ENCODE assay signal across 8 cellular contexts in genomic region chr10:103451091-103451801, GRCh38. TPM values are rescaled to one million over a fixed set of nuclear protein-coding genes. Genes with fewer than 3 reads are reported as not detected.
A peak's percentile ranks its signal among the peaks of the same experiment; 100 is the strongest.
DNase-seq lines count a peak whose midpoint lies in the region; ATAC-seq and TF ChIP-seq lines count a peak whose summit lies in the region.

No MANE protein-coding gene starts in this region.

- H3K27me3 ChIP-seq in ascending aorta: no peaks in the 10 kb centered on the region

- no peaks in the 10 kb centered on the region for H3K9me3 Mint-ChIP-seq in immature natural killer cell

- H3K4me3 ChIP-seq in ascending aorta: peak overlapping the region; percentile 75 to 76

- H3K36me3 ChIP-seq in ascending aorta: peaks cover 26 to 34% of the 10 kb centered on the region in 2 donors

- DNase-seq in activated gamma-delta T cell treated with Interleukin-2 at 50 U/mL for 16 hours: peak; percentile 53
- DNase-seq in activated gamma-delta T cell (lab: John Stamatoyannopoulos, UW): no peak
- peak in 1 of 2 donors; percentile 84 for DNase-seq in ascending aorta (ENCODE audit: low spot score in 2 of 2)
- peak; percentile 41 to 56 (median 51) for DNase-seq in immature natural killer cell
- DNase-seq in stimulated activated CD4-positive, alpha-beta T cell treated with anti-CD3 and anti-CD28 coated beads, Interleukin-2, amount 100 ng/mL, for 24 hours: peak; percentile 40 to 53
- no peak for DNase-seq in effector CD8-positive, alpha-beta T cell (lab: John Stamatoyannopoulos, UW)
- DNase-seq in KG1 (lab: John Stamatoyannopoulos, UW): no peak

- peaks cover 51 to 65% of the 10 kb centered on the region in 2 donors for H3K4me1 Mint-ChIP-seq in immature natural killer cell

- H3K4me3 Mint-ChIP-seq in immature natural killer cell: peak overlapping the region; percentile 94 to 99 (median 97)

- peaks cover 8 to 34% (median 22%) of the 10 kb centered on the region in 3 donors for H3K36me3 Mint-ChIP-seq in immature natural killer cell

- peaks cover 33 to 46% of the 10 kb centered on the region in 2 donors for H3K4me1 ChIP-seq in ascending aorta

- peaks cover 0 to 6% (median 2%) of the 10 kb centered on the region in 3 donors for H3K27me3 Mint-ChIP-seq in immature natural killer cell (ENCODE audit: low read depth in 3 of 3)

- H3K27ac Mint-ChIP-seq in immature natural killer cell: peak overlapping the region; percentile 80 to 96 (median 92)

- no peaks in the 10 kb centered on the region for H3K9me3 ChIP-seq in ascending aorta

- TF ChIP-seq CTCF in ascending aorta (IDR thresholded peaks at IDR 0.05): no peak

- intact Hi-C loops in ascending aorta (cut with DNase I): no loop called here

- peak overlapping the region; percentile 90 to 95 for H3K27ac ChIP-seq in ascending aorta

- ATAC-seq in SK-N-SH treated with all-trans-retinoic acid at 6 μM for 48 hours: peak; percentile 12

TF ChIP-seq in SK-N-SH treated with all-trans-retinoic acid at 6 μM for 48 hours, 23 proteins besides CTCF, POLR2A, EP300 and RAD21:
- TF ChIP-seq BACH2 (CRISPR knock-in tag; IDR thresholded peaks at IDR 0.05; ENCODE audit: borderline replicate concordance) (no peak), PATZ1 (CRISPR knock-in tag; IDR thresholded peaks at IDR 0.05; ENCODE audit: borderline replicate concordance) (no peak), PPARA (CRISPR knock-in tag; IDR thresholded peaks at IDR 0.05; ENCODE audit: borderline replicate concordance) (no peak), ZFP3 (CRISPR knock-in tag; IDR thresholded peaks at IDR 0.05) (no peak), ARNTL (CRISPR knock-in tag; IDR thresholded peaks at IDR 0.05; ENCODE audit: borderline replicate concordance, low read depth) (no peak), ZC3H10 (CRISPR knock-in tag; IDR thresholded peaks at IDR 0.05) (no peak), ESRRG (CRISPR knock-in tag; IDR thresholded peaks at IDR 0.05) (no peak), ZNF8 (CRISPR knock-in tag; IDR thresholded peaks at IDR 0.05) (no peak), ZFP30 (CRISPR knock-in tag; IDR thresholded peaks at IDR 0.05) (no peak), ZNF70 (CRISPR knock-in tag; IDR thresholded peaks at IDR 0.05) (no peak), ISL1 (CRISPR knock-in tag; IDR thresholded peaks at IDR 0.05) (no peak), POU6F1 (CRISPR knock-in tag; IDR thresholded peaks at IDR 0.05; ENCODE audit: borderline replicate concordance, low read depth) (no peak), CSRNP3 (CRISPR knock-in tag; IDR thresholded peaks at IDR 0.05) (no peak), RARB (CRISPR knock-in tag; IDR thresholded peaks at IDR 0.05) (no peak), CREB5 (CRISPR knock-in tag; IDR thresholded peaks at IDR 0.05; ENCODE audit: low read depth) (no peak), ZNF565 (CRISPR knock-in tag; conservative IDR thresholded peaks at IDR 0.05; ENCODE audit: low read depth) (no peak), GLIS3 (CRISPR knock-in tag; IDR thresholded peaks at IDR 0.05) (no peak), TOX (CRISPR knock-in tag; IDR thresholded peaks at IDR 0.05; ENCODE audit: borderline replicate concordance) (no peak), OSR1 (CRISPR knock-in tag; IDR thresholded peaks at IDR 0.05) (no peak), CSDC2 (CRISPR knock-in tag; IDR thresholded peaks at IDR 0.05) (no peak)

RNA-seq across cellular contexts. Expression of gene CALHM2, which starts 0.9 kb away (rescaled TPM):
- total RNA-seq in ascending aorta: 124 TPM
- polyA plus RNA-seq in immature natural killer cell: 100 to 1,000 TPM in 1 of 3 donors, 10 to 100 TPM in 2; 43.3 to 125 (median 72.6) TPM

RNA-seq across cellular contexts. Expression of gene CALHM1, which starts 7.5 kb away (rescaled TPM):
- not detected for total RNA-seq in ascending aorta
- under 1 TPM in 2 of 3 donors, not detected in 1; 0.56 to 0.91 TPM for polyA plus RNA-seq in immature natural killer cell

RNA-seq across cellular contexts. Expression of gene CALHM3, which starts 27.8 kb away (rescaled TPM):
- not detected for total RNA-seq in ascending aorta
- not detected for polyA plus RNA-seq in immature natural killer cell

RNA-seq across cellular contexts. Expression of gene NEURL1, which starts 42.3 kb away (rescaled TPM):
- not detected for total RNA-seq in ascending aorta
- under 1 TPM in 2 of 3 donors, not detected in 1; 0.07 to 0.35 TPM for polyA plus RNA-seq in immature natural killer cell

RNA-seq across cellular contexts. Expression of gene PDCD11, which starts 54.8 kb away (rescaled TPM):
- 4.8 TPM for total RNA-seq in ascending aorta
- 10 to 100 TPM in 1 of 3 donors, 1 to 10 TPM in 1, under 1 TPM in 1; 0.67 to 12.0 (median 6.6) TPM for polyA plus RNA-seq in immature natural killer cell

Comparison
In these comparisons a context has a peak if more than half of its experiments do, and no peak if none do; other contexts are left out.
1. DNase-seq: peak in activated gamma-delta T cell treated with Interleukin-2 at 50 U/mL for 16 hours (single experiment), immature natural killer cell (3 of 3) and stimulated activated CD4-positive, alpha-beta T cell treated with anti-CD3 and anti-CD28 coated beads, Interleukin-2, amount 100 ng/mL, for 24 hours (2 of 2); none in activated gamma-delta T cell (single experiment), effector CD8-positive, alpha-beta T cell (single experiment) and KG1 (single experiment).